ENCODE assay signal across 13 cellular contexts in the genomic region with DNA sequence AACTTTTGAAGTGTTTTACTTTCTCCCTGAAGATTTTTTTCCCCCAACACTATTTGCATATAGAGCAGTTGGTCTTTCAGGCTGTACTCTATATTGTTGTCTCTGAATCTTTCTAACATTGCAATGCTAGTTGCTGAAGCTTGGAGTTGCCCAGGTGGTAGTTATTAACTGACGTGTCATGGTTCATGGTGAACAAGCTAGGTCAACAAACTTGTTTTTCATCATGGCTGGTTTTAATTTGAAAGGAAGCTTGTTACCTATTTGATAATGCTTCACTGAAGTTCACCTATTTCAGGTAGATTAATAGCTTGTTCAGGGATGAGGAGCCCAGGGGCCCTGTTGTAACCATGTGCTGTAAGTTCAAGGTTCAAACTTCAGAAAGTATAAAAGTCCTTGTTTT.
"Had no signal": no experiment of that assay in that cellular context is flagged by ENCODE, and none has a peak within 500 bp of the region (broad histone marks: within the 10 kb centered on the region; RNA-seq: fewer than 3 reads in every experiment).

No MANE protein-coding gene starts in this region.

- H3K27me3 Mint-ChIP-seq: stimulated activated naive B cell treated with anti-CD40 and anti-IgM and Interleukin-4, amounts not matched to agents 10 μg/mL and 1 μg/mL and 100 μg/mL, for 72 hours had no signal

- H3K9me3 Mint-ChIP-seq: activated naive CD4-positive, alpha-beta T cell treated with anti-CD3 and anti-CD28 coated beads for 36 hours; endodermal cell; nephron progenitor cell; stimulated activated naive B cell treated with anti-CD40 and anti-IgM and Interleukin-4, amounts not matched to agents 10 μg/mL and 1 μg/mL and 100 μg/mL, for 72 hours had no signal

- DNase-seq: activated CD4-positive, CD25-positive, alpha-beta regulatory T cell treated with anti-CD3 and anti-CD28 coated beads, Interleukin-2, amount 50 U/mL, for 72 hours; activated naive CD4-positive, alpha-beta T cell treated with anti-CD3 and anti-CD28 coated beads for 36 hours; activated T-cell treated with anti-CD3 and anti-CD28 coated beads for 4 hours; endodermal cell; hippocampal formation; nephron progenitor cell; occipital lobe; stimulated activated CD4-positive, alpha-beta T cell treated with anti-CD3 and anti-CD28 coated beads, Interleukin-4, amount 100 ng/mL, for 1 hour; stimulated activated naive B cell treated with anti-CD40 and anti-IgM and Interleukin-4, amounts not matched to agents 10 μg/mL and 1 μg/mL and 100 μg/mL, for 72 hours; T1000; thyroid gland had no signal

- H3K36me3 Mint-ChIP-seq: stimulated activated naive B cell treated with anti-CD40 and anti-IgM and Interleukin-4, amounts not matched to agents 10 μg/mL and 1 μg/mL and 100 μg/mL, for 72 hours had no signal

- H3K27ac Mint-ChIP-seq: activated naive CD4-positive, alpha-beta T cell treated with anti-CD3 and anti-CD28 coated beads for 36 hours; endodermal cell; nephron progenitor cell; stimulated activated naive B cell treated with anti-CD40 and anti-IgM and Interleukin-4, amounts not matched to agents 10 μg/mL and 1 μg/mL and 100 μg/mL, for 72 hours had no signal

- H3K4me3 ChIP-seq: right atrium auricular region, thyroid gland had no signal

- H3K4me3 Mint-ChIP-seq: activated naive CD4-positive, alpha-beta T cell treated with anti-CD3 and anti-CD28 coated beads for 36 hours; endodermal cell; nephron progenitor cell; stimulated activated naive B cell treated with anti-CD40 and anti-IgM and Interleukin-4, amounts not matched to agents 10 μg/mL and 1 μg/mL and 100 μg/mL, for 72 hours had no signal

- H3K4me1 Mint-ChIP-seq: endodermal cell had no signal

- ATAC-seq: esophagus mucosa; stimulated activated naive B cell treated with anti-CD40 and anti-IgM and Interleukin-4, amounts not matched to agents 10 μg/mL and 1 μg/mL and 100 μg/mL, for 72 hours had no signal
